17 cellular contexts compared by ENCODE assay signal in genomic region chr1:182281541-182281940, GRCh38.
A peak's percentile ranks its signal among the peaks of the same experiment; 100 is the strongest.
DNase-seq lines count a peak whose midpoint lies in the region; ATAC-seq and TF ChIP-seq lines count a peak whose summit lies in the region.
"Had no signal": no experiment of that assay in that cellular context is flagged by ENCODE, and none has a peak within 500 bp of the region (broad histone marks: within the 10 kb centered on the region; RNA-seq: fewer than 3 reads in every experiment).

No MANE protein-coding gene starts in this region.

- H3K4me1 ChIP-seq in ascending aorta = no peaks in the 10 kb centered on the region

- H3K27ac ChIP-seq in ascending aorta = no peak overlapping the region
- H3K27ac ChIP-seq: PC-9 had no signal

- H3K27me3 ChIP-seq in ascending aorta = no peaks in the 10 kb centered on the region

- no peak for TF ChIP-seq CTCF in ascending aorta (IDR thresholded peaks at IDR 0.05)

- no peak overlapping the region for H3K4me3 ChIP-seq in ascending aorta
- H3K4me3 ChIP-seq: PC-9 had no signal

- no peaks in the 10 kb centered on the region for H3K9me3 ChIP-seq in ascending aorta

- intact Hi-C loops in left ventricle myocardium superior (cut with micrococcal nuclease) (no loop called here), posterior cingulate gyrus (cut with DNase I) (no loop called here), ascending aorta (cut with DNase I) (no loop called here)

- DNase-seq in ELF-1 (ENCODE audit: low read depth, low spot score) (peak; percentile 21), anterior cingulate cortex (lab: John Stamatoyannopoulos, UW) (peak in 51 of 58 donors; percentile 16 to 95 (median 67)), left ventricle myocardium superior (peak; percentile 43), posterior cingulate gyrus (peak in 9 of 10 donors; percentile 63 to 96 (median 75)), SKM-1 treated with dmso at 0.1 percent for 144 hours (lab: John Stamatoyannopoulos, UW; ENCODE audit: unreplicated experiment) (no peak), ascending aorta (ENCODE audit: low spot score in 2 of 2) (no peak), UCSD-AML1 (lab: John Stamatoyannopoulos, UW; ENCODE audit: unreplicated experiment) (no peak)
- DNase-seq: activated CD4-positive, alpha-beta memory T cell treated with anti-CD3 and anti-CD28 coated beads, Interleukin-2, amount 10 ng/mL, durations not matched to agents 7 days and 5 days; activated T-cell treated with anti-CD3 and anti-CD28 coated beads, Interleukin-2, amount 50 U/mL, for 72 hours; cerebellar nuclear complex; left cardiac atrium; NCI-H1694 treated with DMSO at 0.1 percent for 48 hours; NCI-H510A treated with DMSO at 0.1 percent for 48 hours; PC-9; stimulated activated naive CD8-positive, alpha-beta T cell treated with anti-CD3 and anti-CD28 coated beads, Interleukin-15, Interleukin-2, amounts not matched to agents 100 U/mL and 50 U/mL, for 24 hours had no signal

- no peaks in the 10 kb centered on the region for H3K36me3 ChIP-seq in ascending aorta

- ATAC-seq in left ventricle myocardium superior (peak; percentile 63), HG03521 (IDR thresholded peaks at IDR 0.05; ENCODE audit: unreplicated experiment) (no peak)
- ATAC-seq: activated T-cell treated with anti-CD3 and anti-CD28 coated beads, Interleukin-2, amount 50 U/mL, for 72 hours; SK-N-SH treated with all-trans-retinoic acid at 6 μM for 48 hours; stimulated activated naive CD8-positive, alpha-beta T cell treated with anti-CD3 and anti-CD28 coated beads, Interleukin-15, Interleukin-2, amounts not matched to agents 100 U/mL and 50 U/mL, for 24 hours had no signal

Comparison
In these comparisons a context has a peak if more than half of its experiments do, and no peak if none do; other contexts are left out.
1. DNase-seq: peak in ELF-1 (single experiment), anterior cingulate cortex (51 of 58), left ventricle myocardium superior (single experiment) and posterior cingulate gyrus (9 of 10); none in SKM-1 treated with dmso at 0.1 percent for 144 hours (single experiment), ascending aorta (0 of 2) and UCSD-AML1 (single experiment).